ENCODE assay signal across 27 cellular contexts in genomic region chr22:48531108-48531507, GRCh38.
"Had no signal": no experiment of that assay in that cellular context is flagged by ENCODE, and none has a peak within 500 bp of the region (broad histone marks: within the 10 kb centered on the region; RNA-seq: fewer than 3 reads in every experiment).

No MANE protein-coding gene starts in this region.

- H3K4me1 Mint-ChIP-seq: immature natural killer cell; naive thymus-derived CD8-positive, alpha-beta T cell; nephron; stimulated activated memory B cell treated with anti-CD40 and anti-IgM and Interleukin-4, amounts not matched to agents 10 μg/mL and 1 μg/mL and 100 μg/mL, for 72 hours; stimulated activated naive CD8-positive, alpha-beta T cell treated with anti-CD3 and anti-CD28 coated beads, Interleukin-15, amount 100 ng/mL, for 72 hours had no signal

- H3K27me3 Mint-ChIP-seq: stimulated activated naive CD8-positive, alpha-beta T cell treated with anti-CD3 and anti-CD28 coated beads, Interleukin-15, amount 100 ng/mL, for 72 hours had no signal

- H3K9me3 ChIP-seq: left lung, lower lobe of right lung, neutrophil, ovary, right atrium auricular region, right lobe of liver, testis, thyroid gland, upper lobe of right lung had no signal

- H3K27ac Mint-ChIP-seq: immature natural killer cell; nephron; progenitor cell of endocrine pancreas; stimulated activated memory B cell treated with anti-CD40 and anti-IgM and Interleukin-4, amounts not matched to agents 10 μg/mL and 1 μg/mL and 100 μg/mL, for 72 hours; stimulated activated naive CD8-positive, alpha-beta T cell treated with anti-CD3 and anti-CD28 coated beads, Interleukin-15, amount 100 ng/mL, for 72 hours had no signal

- H3K4me3 Mint-ChIP-seq: immature natural killer cell; naive thymus-derived CD8-positive, alpha-beta T cell; nephron; neural crest cell; stimulated activated memory B cell treated with anti-CD40 and anti-IgM and Interleukin-4, amounts not matched to agents 10 μg/mL and 1 μg/mL and 100 μg/mL, for 72 hours; stimulated activated naive CD8-positive, alpha-beta T cell treated with anti-CD3 and anti-CD28 coated beads, Interleukin-15, amount 100 ng/mL, for 72 hours had no signal

- ATAC-seq: left colon; left lung; lower lobe of right lung; naive thymus-derived CD8-positive, alpha-beta T cell; right lobe of liver; stimulated activated memory B cell treated with anti-CD40 and anti-IgM and Interleukin-4, amounts not matched to agents 10 μg/mL and 1 μg/mL and 100 μg/mL, for 72 hours; stimulated activated naive CD8-positive, alpha-beta T cell treated with anti-CD3 and anti-CD28 coated beads, Interleukin-15, amount 100 ng/mL, for 72 hours; upper lobe of right lung had no signal

- H3K4me1 ChIP-seq: left lung, lower lobe of right lung, right atrium auricular region, right lobe of liver, testis, thyroid gland, upper lobe of right lung had no signal

- H3K9me3 Mint-ChIP-seq: immature natural killer cell; naive thymus-derived CD8-positive, alpha-beta T cell; nephron; neural crest cell; stimulated activated memory B cell treated with anti-CD40 and anti-IgM and Interleukin-4, amounts not matched to agents 10 μg/mL and 1 μg/mL and 100 μg/mL, for 72 hours; stimulated activated naive CD8-positive, alpha-beta T cell treated with anti-CD3 and anti-CD28 coated beads, Interleukin-15, amount 100 ng/mL, for 72 hours had no signal

- H3K27ac ChIP-seq: left lung, lower lobe of right lung, neutrophil, ovary, right atrium auricular region, right lobe of liver, testis, thyroid gland, upper lobe of right lung had no signal

- H3K4me2 ChIP-seq: smooth muscle cell had no signal

- H3K36me3 ChIP-seq: left lung, lower lobe of right lung, neutrophil, ovary, right atrium auricular region, right lobe of liver, thyroid gland, upper lobe of right lung had no signal

- H3K27me3 ChIP-seq: left lung, neutrophil, ovary, right atrium auricular region, right lobe of liver, testis, thyroid gland, upper lobe of right lung had no signal

- H3K36me3 Mint-ChIP-seq: immature natural killer cell; naive thymus-derived CD8-positive, alpha-beta T cell; stimulated activated memory B cell treated with anti-CD40 and anti-IgM and Interleukin-4, amounts not matched to agents 10 μg/mL and 1 μg/mL and 100 μg/mL, for 72 hours had no signal

- H3K4me3 ChIP-seq: left lung, lower lobe of right lung, ovary, right atrium auricular region, right lobe of liver, smooth muscle cell, testis, thyroid gland, upper lobe of right lung had no signal

- DNase-seq: immature natural killer cell; kidney; left colon; lower lobe of right lung; mammary epithelial cell; mesenchymal stem cell; naive thymus-derived CD8-positive, alpha-beta T cell; ovary; right lobe of liver; stimulated activated CD4-positive, alpha-beta T cell treated with anti-CD3 and anti-CD28 coated beads, Interleukin-1b, Interleukin-23, amount 100 ng/mL, for 48 hours; stimulated activated CD4-positive, alpha-beta T cell treated with anti-CD3 and anti-CD28 coated beads, Interleukin-2, amount 100 ng/mL, for 48 hours; stimulated activated CD4-positive, alpha-beta T cell treated with anti-CD3 and anti-CD28 coated beads, Interleukin-4, amount 100 ng/mL, for 4 hours; stimulated activated CD8-positive, alpha-beta memory T cell treated with anti-CD3 and anti-CD28 coated beads, Interleukin-4, amount 100 ng/mL, for 48 hours; stimulated activated naive CD4-positive, alpha-beta T cell treated with Interleukin-2 at 50 U/mL for 16 hours; stimulated activated naive CD8-positive, alpha-beta T cell treated with anti-CD3 and anti-CD28 coated beads, Interleukin-15, amount 100 ng/mL, for 72 hours; testis; thyroid gland; trophoblast cell; upper lobe of right lung had no signal
